10 cellular contexts compared by ENCODE assay signal in the genomic region with DNA sequence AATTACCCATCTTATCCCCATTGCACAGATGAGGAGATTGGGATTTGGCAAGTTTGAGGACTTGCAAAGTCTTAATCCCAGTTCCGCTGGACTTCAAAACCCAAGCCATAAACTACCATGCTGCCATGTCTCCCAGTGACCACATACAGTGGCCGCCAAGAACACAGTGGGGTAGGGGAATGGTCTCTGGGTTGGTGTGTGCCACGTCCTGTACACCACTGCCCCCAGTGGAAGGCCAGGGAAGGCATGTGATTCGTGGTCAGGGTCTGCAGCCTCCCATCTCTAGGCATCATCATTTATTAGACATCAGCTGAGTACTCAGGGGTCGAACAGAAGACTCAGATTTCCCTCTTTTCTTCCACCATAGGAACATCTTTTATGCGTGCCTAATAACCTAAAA.
DNase-seq lines count a peak whose midpoint lies in the region; ATAC-seq, FAIRE-seq and TF ChIP-seq lines count a peak whose summit lies in the region.
"Had no signal": no experiment of that assay in that cellular context is flagged by ENCODE, and none has a peak within 500 bp of the region (broad histone marks: within the 10 kb centered on the region; RNA-seq: fewer than 3 reads in every experiment).

No MANE protein-coding gene starts in this region.

- POLR2A ChIA-PET in Caco-2 (lab: Charles Lee), result no interaction called here
- POLR2A ChIA-PET in HCT116 (lab: Charles Lee), result interaction anchor here (0.8 kb wide), 1 partner anchor 16 kb away, joined by 3 read pairs; no protein-coding TSS in a partner anchor
- POLR2A ChIA-PET in WTC11 (lab: Charles Lee), result no interaction called here
- POLR2A ChIA-PET in HepG2 (lab: Yijun Ruan, JAX), result no interaction called here

- H3K36me3 ChIP-seq in Caco-2 (ENCODE audit: control insufficient read depth, insufficient read depth, low read length), result no peaks in the 10 kb centered on the region
- no peaks in the 10 kb centered on the region for H3K36me3 ChIP-seq in HCT116 (ENCODE audit: control insufficient read depth in 1 of 2, insufficient read depth in 2 of 2, low read length in 2 of 2)
- no peaks in the 10 kb centered on the region for H3K36me3 ChIP-seq in HepG2 (replicated peaks in 1 of 2; ENCODE audit: control insufficient read depth in 1 of 2, insufficient read depth in 2 of 2, low read length in 2 of 2)

- RAD21 ChIA-PET in HCT116 (lab: Charles Lee; ENCODE audit: low non-redundant PET in 1 of 2, low total read pairs in 2 of 2, uncharacterized antibody in 2 of 2, unreplicated experiment in 2 of 2), result no interaction called here

- H3K4me1 Mint-ChIP-seq in Caco-2 (ENCODE audit: low read depth, unreplicated experiment) (peaks cover 7% of the 10 kb centered on the region), WTC11 (peaks cover 25% of the 10 kb centered on the region)

- H3K9ac ChIP-seq in HCT116 (ENCODE audit: low read length), result no peak overlapping the region
- H3K9ac ChIP-seq in HepG2 (ENCODE audit: insufficient read depth, low read depth, low read length), result no peak overlapping the region

- intact Hi-C loops in Caco-2 (cut with micrococcal nuclease; ENCODE audit: unreplicated experiment), result no loop called here
- intact Hi-C loops in HCT116 (cut with micrococcal nuclease), result no loop called here
- intact Hi-C loops in HepG2 (cut with micrococcal nuclease; ENCODE audit: unreplicated experiment), result loop anchor here (10.0 kb wide), 1 partner anchor 82 kb away; no protein-coding TSS in a partner anchor

- H3K9me3 ChIP-seq in Caco-2 (no peaks in the 10 kb centered on the region), HCT116 (ENCODE audit: control insufficient read depth in 1 of 2, insufficient read depth in 1 of 2, low read depth in 1 of 2, low read length in 2 of 2) (no peaks in the 10 kb centered on the region), HepG2 (ENCODE audit: low read length) (no peaks in the 10 kb centered on the region)

- TF ChIP-seq POLR2A in HCT116 (IDR thresholded peaks at IDR 0.05; ENCODE audit: borderline replicate concordance, extremely low read depth, insufficient read depth, insufficient read length), result no peak
- no peak for TF ChIP-seq POLR2A in HepG2 (IDR thresholded peaks at IDR 0.05; ENCODE audit: insufficient read depth in 1 of 2, low read depth in 2 of 2, low read length in 2 of 2)

- H3K4me3 ChIP-seq in Caco-2 (ENCODE audit: low read depth, low read length), result no peak overlapping the region
- no peak overlapping the region for H3K4me3 ChIP-seq in HCT116 (replicated peaks in 1 of 2; ENCODE audit: low read depth in 1 of 2, low read length in 2 of 2)
- no peak overlapping the region for H3K4me3 ChIP-seq in HepG2 (replicated peaks in 1 of 3; ENCODE audit: insufficient read depth in 1 of 3, low read depth in 2 of 3, low read length in 3 of 3)

- H3K27me3 Mint-ChIP-seq in Caco-2 (ENCODE audit: insufficient read depth, unreplicated experiment) (no peaks in the 10 kb centered on the region), WTC11 (ENCODE audit: low read depth) (no peaks in the 10 kb centered on the region)

- H3K27ac ChIP-seq in HCT116 (ENCODE audit: low read depth, low read length) (no peak overlapping the region), HepG2 (ENCODE audit: extremely low read length, insufficient read depth, low read length) (no peak overlapping the region)
- H3K27ac ChIP-seq: epithelial cell of prostate had no signal

- TF ChIP-seq EP300 in HepG2 (IDR thresholded peaks at IDR 0.05; ENCODE audit: low read depth in 2 of 2, low read length in 2 of 2) (no peak), HepG2 (CRISPR knock-in tag; IDR thresholded peaks at IDR 0.05; ENCODE audit: borderline replicate concordance) (no peak)

- H3K4me3 Mint-ChIP-seq in Caco-2 (ENCODE audit: unreplicated experiment), result no peak overlapping the region
- no peak overlapping the region for H3K4me3 Mint-ChIP-seq in WTC11
- H3K4me3 Mint-ChIP-seq: T-helper 2 cell treated with Interferon-gamma antibody and Interleukin-4, amounts not matched to agents 5 μg/mL and 100 μg/mL, for 36 hours had no signal

- H3K27me3 ChIP-seq in Caco-2 (replicated peaks; ENCODE audit: control insufficient read depth, insufficient read depth, low read length) (no peaks in the 10 kb centered on the region), HCT116 (ENCODE audit: insufficient read depth, low read length) (no peaks in the 10 kb centered on the region), HepG2 (ENCODE audit: control insufficient read depth in 1 of 2, insufficient read depth in 2 of 2, low read length in 2 of 2) (peaks cover 0 to 7% of the 10 kb centered on the region in 2 experiments; a peak in 2 of 5 replicates)

- H3K79me2 ChIP-seq in HCT116 (ENCODE audit: insufficient read depth, low read length) (no peaks in the 10 kb centered on the region), HepG2 (ENCODE audit: insufficient read depth, low read length) (no peaks in the 10 kb centered on the region)

- TF ChIP-seq RAD21 in HCT116 (IDR thresholded peaks at IDR 0.05; ENCODE audit: low read depth) (peak; percentile 63), HepG2 (CRISPR knock-in tag; IDR thresholded peaks at IDR 0.05) (peak; percentile 47; the same call in 1 of the 2 replicates)

- H3K9me2 ChIP-seq in HCT116 (ENCODE audit: insufficient read depth), result no peaks in the 10 kb centered on the region

- peak; percentile 32 for FAIRE-seq in HepG2 (lab: Jason Lieb, UNC)

- TF ChIP-seq CTCF in Caco-2 (IDR thresholded peaks at IDR 0.05; ENCODE audit: insufficient read depth in 1 of 2, low read depth in 1 of 2, low read length in 1 of 2, severe bottlenecking in 1 of 2, unreplicated experiment in 1 of 2) (peak; percentile 53 to 58), HCT116 (IDR thresholded peaks at IDR 0.05 in 2 of 3, conservative IDR thresholded peaks at IDR 0.05 in 1 of 3; ENCODE audit: borderline replicate concordance in 1 of 3, insufficient read depth in 1 of 3, low read depth in 2 of 3, low read length in 2 of 3) (peak; percentile 40 to 79 (median 75); a peak in 5 of 6 replicates), WTC11 (IDR thresholded peaks at IDR 0.05) (0 out of 2 replicates have a peak, but pooled peaks have one; percentile 28), HepG2 (CRISPR knock-in tag; IDR thresholded peaks at IDR 0.05) (peak; percentile 64)

- H3K4me2 ChIP-seq in HCT116 (ENCODE audit: low read length), result no peak overlapping the region
- H3K4me2 ChIP-seq in HepG2 (ENCODE audit: low read depth, low read length), result no peak overlapping the region

- H2AFZ ChIP-seq in HCT116 (ENCODE audit: low read depth, low read length, poor library complexity, severe bottlenecking), result no peak overlapping the region
- no peak overlapping the region for H2AFZ ChIP-seq in HepG2 (ENCODE audit: low read length)

- H3K27ac Mint-ChIP-seq in Caco-2 (ENCODE audit: unreplicated experiment) (no peak overlapping the region), WTC11 (no peak overlapping the region)
- H3K27ac Mint-ChIP-seq: T-helper 2 cell treated with Interferon-gamma antibody and Interleukin-4, amounts not matched to agents 5 μg/mL and 100 μg/mL, for 36 hours had no signal

- DNase-seq in Caco-2, result peak; percentile 52 to 62
- DNase-seq in HCT116 (ENCODE audit: low read depth, low spot score), result no peak
- peak; percentile 74 for DNase-seq in WTC11 (ENCODE audit: low spot score)
- DNase-seq in HepG2 (ENCODE audit: low spot score), result no peak
- DNase-seq in NCI-H1436 treated with DMSO at 0.1 percent for 48 hours (lab: John Stamatoyannopoulos, UW), result no peak
- DNase-seq in activated CD8-positive, alpha-beta memory T cell treated with anti-CD3 and anti-CD28 coated beads for 24 hours, result no peak

- H3K9me3 Mint-ChIP-seq in Caco-2 (ENCODE audit: unreplicated experiment) (no peaks in the 10 kb centered on the region), WTC11 (no peaks in the 10 kb centered on the region)
- H3K9me3 Mint-ChIP-seq: T-helper 2 cell treated with Interferon-gamma antibody and Interleukin-4, amounts not matched to agents 5 μg/mL and 100 μg/mL, for 36 hours had no signal

- H3K4me1 ChIP-seq in Caco-2 (no peaks in the 10 kb centered on the region), HCT116 (ENCODE audit: control insufficient read depth in 1 of 2, insufficient read depth in 2 of 2, low read length in 2 of 2) (peaks cover 3 to 14% of the 10 kb centered on the region in 2 experiments; a peak in 3 of 4 replicates), HepG2 (ENCODE audit: insufficient read depth, low read length) (0 out of 2 replicates have a peak, but pooled peaks cover 9% of the 10 kb centered on the region)

- CTCF ChIA-PET in Caco-2 (lab: Charles Lee) (no interaction called here), HCT116 (lab: Charles Lee) (interaction anchor here (1.0 kb wide), 1 partner anchor 172 kb away, joined by 3 read pairs; no protein-coding TSS in a partner anchor), WTC11 (lab: Charles Lee) (interaction anchor here (0.6 to 2.3 kb wide), 16 partner anchors 9 to 130 kb away, joined by 3 to 11 read pairs (median 4); no protein-coding TSS in a partner anchor), HepG2 (lab: Yijun Ruan, JAX; ENCODE audit: low intra/inter-chr PET ratio, low total read pairs) (no interaction called here)

- in situ Hi-C loops in HepG2 (cut with HindIII; ENCODE audit: extremely low pct_ligation_motif_present, low pct_unique_long_range_greater_than_20kb), result no loop called here

- H4K20me1 ChIP-seq in HCT116 (ENCODE audit: insufficient read depth), result no peaks in the 10 kb centered on the region
- no peaks in the 10 kb centered on the region for H4K20me1 ChIP-seq in HepG2 (ENCODE audit: insufficient read depth, low read length)

- H3K36me3 Mint-ChIP-seq in Caco-2 (ENCODE audit: insufficient read depth, unreplicated experiment), result no peaks in the 10 kb centered on the region
- no peaks in the 10 kb centered on the region for H3K36me3 Mint-ChIP-seq in WTC11

- 33% methylated on average over 5 of the region's 6 CpGs for WGBS in HepG2 (ENCODE audit: low lambda C conversion rate)

- ATAC-seq in HCT116 (peak; percentile 87), WTC11 (peak; percentile 76), HepG2 (peak; percentile 84), GM19328 (IDR thresholded peaks at IDR 0.05; ENCODE audit: unreplicated experiment) (no peak), HG03571 (IDR thresholded peaks at IDR 0.05; ENCODE audit: unreplicated experiment) (no peak)

- BruUV-seq in Caco-2 (replicated peaks; lab: Mats Ljungman, UMichigan) (no TSS peak), HCT116 (replicated peaks; lab: Mats Ljungman, UMichigan) (no TSS peak), HepG2 (replicated peaks; lab: Mats Ljungman, UMichigan) (no TSS peak)

TF ChIP-seq in HCT116, 20 proteins besides CTCF, POLR2A, EP300 and RAD21 (continues in another document):
- TF ChIP-seq TCF7L2 (IDR thresholded peaks at IDR 0.05; ENCODE audit: borderline replicate concordance, extremely low read depth, insufficient read depth, insufficient read length), result no peak
- no peak for TF ChIP-seq YY1 (IDR thresholded peaks at IDR 0.05; ENCODE audit: extremely low read depth, insufficient replicate concordance, low read depth, low read length)

TF ChIP-seq in WTC11, 78 proteins besides CTCF, POLR2A, EP300 and RAD21 (continues in another document):
- TF ChIP-seq ZNF671 (CRISPR knock-in tag; IDR thresholded peaks at IDR 0.05) (no peak), TCF7 (CRISPR knock-in tag; IDR thresholded peaks at IDR 0.05; ENCODE audit: low read depth) (no peak)

TF ChIP-seq in HepG2, 621 proteins besides CTCF, POLR2A, EP300 and RAD21 (continues in another document):
- TF ChIP-seq XRCC5 (optimal IDR thresholded peaks at IDR 0.05; ENCODE audit: low read length), result peak; percentile 42
- TF ChIP-seq ZFP41 (CRISPR knock-in tag; IDR thresholded peaks at IDR 0.05; ENCODE audit: borderline replicate concordance), result no peak
- no peak for TF ChIP-seq SP4 (CRISPR knock-in tag; IDR thresholded peaks at IDR 0.05)

Comparison
In these comparisons a context has a peak if more than half of its experiments do, and no peak if none do; other contexts are left out.
1. DNase-seq: peak in Caco-2 (2 of 2) and WTC11 (single experiment); none in HCT116 (single experiment), HepG2 (single experiment), NCI-H1436 treated with DMSO at 0.1 percent for 48 hours (single experiment) and activated CD8-positive, alpha-beta memory T cell treated with anti-CD3 and anti-CD28 coated beads for 24 hours (single experiment).
2. ATAC-seq: peak in HCT116 (single experiment), WTC11 (single experiment) and HepG2 (single experiment); none in GM19328 (single experiment) and HG03571 (single experiment).
3. CTCF ChIA-PET loops: an anchor here in HCT116 (1.0 kb wide) and WTC11 (0.6 to 2.3 kb wide); none called in Caco-2 and HepG2.
4. Peak in every context shown above with its lines, with median percentiles within 50 percentile points of each other: CTCF ChIP-seq.